17 cellular contexts compared by ENCODE assay signal in the genomic region with DNA sequence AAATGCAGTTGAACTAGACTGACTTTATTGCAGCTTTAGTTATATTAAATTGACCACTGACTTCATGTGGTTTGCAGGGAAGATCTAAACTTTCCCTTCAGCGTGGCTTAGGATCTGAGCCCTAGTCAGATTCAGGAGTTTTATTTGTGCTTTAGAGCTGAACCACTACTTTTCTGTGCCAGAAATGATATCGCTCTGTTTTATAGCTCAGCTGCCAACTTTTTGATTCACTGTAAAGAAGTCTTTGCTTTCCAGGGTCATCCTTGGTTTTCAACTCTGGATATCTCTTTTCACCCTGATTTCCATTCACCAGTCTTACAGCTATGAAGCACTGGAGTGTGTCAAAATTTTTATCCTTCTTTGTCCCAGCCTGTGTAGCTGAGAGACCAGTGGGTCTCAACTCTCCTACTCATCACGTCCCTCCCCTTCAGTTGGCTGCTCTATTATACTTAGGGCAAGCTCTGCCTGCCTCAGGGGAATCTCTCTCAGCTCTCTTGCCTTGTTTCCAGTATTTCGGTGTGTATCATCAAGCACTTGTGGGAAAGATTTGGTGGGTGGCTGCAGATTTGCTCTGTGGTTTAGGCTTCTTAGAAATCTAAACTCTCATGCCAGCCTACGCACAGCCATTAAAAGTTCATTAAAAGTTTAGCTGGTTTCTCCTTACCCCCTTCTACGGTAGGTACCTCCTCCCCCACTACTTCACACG.
DNase-seq lines count a peak whose midpoint lies in the region; ATAC-seq lines count a peak whose summit lies in the region.
"Had no signal": no experiment of that assay in that cellular context is flagged by ENCODE, and none has a peak within 500 bp of the region (broad histone marks: within the 10 kb centered on the region; RNA-seq: fewer than 3 reads in every experiment).

No MANE protein-coding gene starts in this region.

- peaks cover 3% of the 10 kb centered on the region for H3K9me3 Mint-ChIP-seq in stimulated activated memory B cell treated with anti-CD40 and anti-IgM and Interleukin-4, amounts not matched to agents 10 μg/mL and 1 μg/mL and 100 μg/mL, for 72 hours
- H3K9me3 Mint-ChIP-seq: activated T-helper 2 cell treated with anti-CD3 and anti-CD28 coated beads, Interferon-gamma antibody, Interleukin-2, Interleukin-4, amounts not matched to agents 10 μg/mL and 5 μg/mL and 100 μg/mL, durations not matched to agents 14 hours and 24 hours and 36 hours; T-helper 2 cell treated with Interferon-gamma antibody and Interleukin-4, amounts not matched to agents 5 μg/mL and 100 μg/mL, for 36 hours had no signal

- DNase-seq in EH (ENCODE audit: low read depth) (peak; percentile 92), LHCN-M2 (ENCODE audit: low read depth) (peak; percentile 60), fibroblast of peridontal ligament (ENCODE audit: extremely low read depth) (peak; percentile 89), NCI-H2227 treated with DMSO at 0.1 percent for 48 hours (lab: John Stamatoyannopoulos, UW) (no peak), middle frontal gyrus (ENCODE audit: extremely low spot score, low spot score) (no peak)
- DNase-seq: activated CD4-positive, CD25-positive, alpha-beta regulatory T cell treated with anti-CD3 and anti-CD28 coated beads, Interleukin-2, amount 50 U/mL, for 72 hours; CD4-positive, CD25-positive, alpha-beta regulatory T cell; cerebellar nuclear complex; NCI-H187; NCI-H524 treated with DMSO at 0.1 percent for 48 hours; ovary had no signal

- no peaks in the 10 kb centered on the region for H3K27me3 Mint-ChIP-seq in stimulated activated memory B cell treated with anti-CD40 and anti-IgM and Interleukin-4, amounts not matched to agents 10 μg/mL and 1 μg/mL and 100 μg/mL, for 72 hours
- H3K27me3 Mint-ChIP-seq: CD4-positive, CD25-positive, alpha-beta regulatory T cell had no signal

- peak; percentile 31 for ATAC-seq in stimulated activated memory B cell treated with anti-CD40 and anti-IgM and Interleukin-4, amounts not matched to agents 10 μg/mL and 1 μg/mL and 100 μg/mL, for 72 hours
- no peak for ATAC-seq in GM21723 (IDR thresholded peaks at IDR 0.05; ENCODE audit: unreplicated experiment)
- ATAC-seq: GM12878, left lobe of liver had no signal

- H3K27ac Mint-ChIP-seq in stimulated activated memory B cell treated with anti-CD40 and anti-IgM and Interleukin-4, amounts not matched to agents 10 μg/mL and 1 μg/mL and 100 μg/mL, for 72 hours, result no peak overlapping the region
- H3K27ac Mint-ChIP-seq: activated T-helper 2 cell treated with anti-CD3 and anti-CD28 coated beads, Interferon-gamma antibody, Interleukin-2, Interleukin-4, amounts not matched to agents 10 μg/mL and 5 μg/mL and 100 μg/mL, durations not matched to agents 14 hours and 24 hours and 36 hours; CD4-positive, CD25-positive, alpha-beta regulatory T cell; T-helper 2 cell treated with Interferon-gamma antibody and Interleukin-4, amounts not matched to agents 5 μg/mL and 100 μg/mL, for 36 hours had no signal

- no peaks in the 10 kb centered on the region for H3K4me1 Mint-ChIP-seq in stimulated activated memory B cell treated with anti-CD40 and anti-IgM and Interleukin-4, amounts not matched to agents 10 μg/mL and 1 μg/mL and 100 μg/mL, for 72 hours
- H3K4me1 Mint-ChIP-seq: CD4-positive, CD25-positive, alpha-beta regulatory T cell had no signal

- no peaks in the 10 kb centered on the region for H3K36me3 Mint-ChIP-seq in stimulated activated memory B cell treated with anti-CD40 and anti-IgM and Interleukin-4, amounts not matched to agents 10 μg/mL and 1 μg/mL and 100 μg/mL, for 72 hours
- H3K36me3 Mint-ChIP-seq: CD4-positive, CD25-positive, alpha-beta regulatory T cell had no signal

- no peak overlapping the region for H3K4me3 Mint-ChIP-seq in stimulated activated memory B cell treated with anti-CD40 and anti-IgM and Interleukin-4, amounts not matched to agents 10 μg/mL and 1 μg/mL and 100 μg/mL, for 72 hours
- H3K4me3 Mint-ChIP-seq: CD4-positive, CD25-positive, alpha-beta regulatory T cell; T-helper 2 cell treated with Interferon-gamma antibody and Interleukin-4, amounts not matched to agents 5 μg/mL and 100 μg/mL, for 36 hours had no signal

Comparison
In these comparisons a context has a peak if more than half of its experiments do, and no peak if none do; other contexts are left out.
1. DNase-seq: peak in EH (single experiment), LHCN-M2 (single experiment) and fibroblast of peridontal ligament (single experiment); none in NCI-H2227 treated with DMSO at 0.1 percent for 48 hours (single experiment) and middle frontal gyrus (single experiment).